ENCODE assay signal across 22 cellular contexts in genomic region chr1:76942549-76942948, GRCh38.
DNase-seq lines count a peak whose midpoint lies in the region; TF ChIP-seq lines count a peak whose summit lies in the region.
"Had no signal": no experiment of that assay in that cellular context is flagged by ENCODE, and none has a peak within 500 bp of the region (broad histone marks: within the 10 kb centered on the region; RNA-seq: fewer than 3 reads in every experiment).

No MANE protein-coding gene starts in this region.

- H3K27ac ChIP-seq in fibroblast of lung (ENCODE audit: insufficient read depth, low read length): no peak overlapping the region
- peak overlapping the region; percentile 15 for H3K27ac ChIP-seq in osteoblast (ENCODE audit: low read depth, low read length)
- H3K27ac ChIP-seq: ascending aorta, gastroesophageal sphincter, pancreas, right atrium auricular region had no signal

- H3K4me2 ChIP-seq in fibroblast of lung (ENCODE audit: extremely low read depth, insufficient read depth, low read length) (no peak overlapping the region), osteoblast (ENCODE audit: insufficient read depth, low read length) (no peak overlapping the region)

- H3K4me3 ChIP-seq in fibroblast of lung (replicated peaks in 1 of 4; ENCODE audit: control extremely low read depth in 1 of 4, insufficient read depth in 1 of 4, low read depth in 3 of 4, low read length in 4 of 4) (no peak overlapping the region), osteoblast (ENCODE audit: insufficient read depth, low read length) (no peak overlapping the region)
- H3K4me3 ChIP-seq: ascending aorta, gastroesophageal sphincter, pancreas, right atrium auricular region had no signal

- TF ChIP-seq CTCF in fibroblast of lung (conservative IDR thresholded peaks at IDR 0.05 in 1 of 2, IDR thresholded peaks at IDR 0.05 in 1 of 2; ENCODE audit: low read depth in 1 of 2, low read length in 2 of 2): no peak
- no peak for TF ChIP-seq CTCF in osteoblast (IDR thresholded peaks at IDR 0.05; ENCODE audit: extremely low read depth, low read depth, low read length)

- H4K20me1 ChIP-seq in fibroblast of lung (ENCODE audit: control insufficient read depth, extremely low read depth, insufficient read depth, low read length) (no peaks in the 10 kb centered on the region), osteoblast (ENCODE audit: insufficient read depth, low read length) (no peaks in the 10 kb centered on the region)

- DNase-seq in ELR (ENCODE audit: low read depth) (peak; percentile 55), RPMI7951 (ENCODE audit: low read depth) (peak; percentile 81), fibroblast of lung (ENCODE audit: low read depth in 2 of 2) (peak; percentile 64 to 79), osteoblast (ENCODE audit: insufficient read length, low spot score, missing footprints) (no peak), DMS79 treated with DMSO at 0.1 percent for 48 hours (lab: John Stamatoyannopoulos, UW) (no peak), NCI-H510A treated with DMSO at 0.1 percent for 48 hours (lab: John Stamatoyannopoulos, UW) (no peak)
- DNase-seq in activated CD4-positive, alpha-beta T cell treated with anti-CD3 and anti-CD28 coated beads for 1 hour: no peak
- DNase-seq in stimulated activated naive CD4-positive, alpha-beta T cell treated with Interleukin-2 at 50 U/mL for 16 hours (lab: John Stamatoyannopoulos, UW): no peak
- DNase-seq: activated B cell treated with CpG ODN at 0.5 μM for 24 hours; activated CD4-positive, alpha-beta T cell treated with anti-CD3 and anti-CD28 coated beads, Interleukin-2, amount 50 U/mL, for 48 hours; activated CD8-positive, alpha-beta memory T cell treated with anti-CD3 and anti-CD28 coated beads, Interleukin-2, amount 50 U/mL, for 48 hours; AML-193; CD8-positive, alpha-beta memory T cell; DMS153; MM.1S; NCI-H1417; NCI-H2081 treated with DMSO at 0.1 percent for 48 hours; NCI-H446; pancreas had no signal

- H3K27me3 ChIP-seq in fibroblast of lung (ENCODE audit: control insufficient read depth, insufficient read depth, low read length): no peaks in the 10 kb centered on the region
- no peaks in the 10 kb centered on the region for H3K27me3 ChIP-seq in osteoblast (ENCODE audit: insufficient read depth, low read length)
- H3K27me3 ChIP-seq: ascending aorta, gastroesophageal sphincter, pancreas, right atrium auricular region had no signal

- no peaks in the 10 kb centered on the region for H3K79me2 ChIP-seq in fibroblast of lung (ENCODE audit: control insufficient read depth, insufficient read depth, low read length)
- H3K79me2 ChIP-seq in osteoblast (ENCODE audit: insufficient read depth, low read length): no peaks in the 10 kb centered on the region

- no peak overlapping the region for H3K9ac ChIP-seq in fibroblast of lung (ENCODE audit: insufficient read depth, low read length)

- H3K9me3 ChIP-seq in fibroblast of lung (ENCODE audit: control insufficient read depth, insufficient read depth, low read depth, low read length) (no peaks in the 10 kb centered on the region), osteoblast (ENCODE audit: low read depth, low read length) (no peaks in the 10 kb centered on the region)
- H3K9me3 ChIP-seq: ascending aorta, gastroesophageal sphincter, pancreas, right atrium auricular region had no signal

- H3K4me1 ChIP-seq in fibroblast of lung (ENCODE audit: control insufficient read depth, extremely low read depth, insufficient read depth, low read length) (peaks cover 5% of the 10 kb centered on the region), osteoblast (ENCODE audit: insufficient read depth, low read length) (peaks cover 25% of the 10 kb centered on the region)
- H3K4me1 ChIP-seq: gastroesophageal sphincter, pancreas, right atrium auricular region had no signal

- H3K36me3 ChIP-seq in fibroblast of lung (ENCODE audit: control insufficient read depth, insufficient read depth, low read length): no peaks in the 10 kb centered on the region
- no peaks in the 10 kb centered on the region for H3K36me3 ChIP-seq in osteoblast (ENCODE audit: insufficient read depth, low read length)
- H3K36me3 ChIP-seq: ascending aorta, gastroesophageal sphincter, pancreas, right atrium auricular region had no signal

- H2AFZ ChIP-seq in fibroblast of lung (ENCODE audit: low read length) (no peak overlapping the region), osteoblast (ENCODE audit: low read length) (no peak overlapping the region)

Comparison
In these comparisons a context has a peak if more than half of its experiments do, and no peak if none do; other contexts are left out.
1. DNase-seq: peak in ELR (single experiment), RPMI7951 (single experiment) and fibroblast of lung (2 of 2); none in osteoblast (single experiment), activated CD4-positive, alpha-beta T cell treated with anti-CD3 and anti-CD28 coated beads for 1 hour (single experiment), DMS79 treated with DMSO at 0.1 percent for 48 hours (single experiment), NCI-H510A treated with DMSO at 0.1 percent for 48 hours (single experiment) and stimulated activated naive CD4-positive, alpha-beta T cell treated with Interleukin-2 at 50 U/mL for 16 hours (single experiment).